8 cellular contexts compared by ENCODE assay signal in the genomic region with DNA sequence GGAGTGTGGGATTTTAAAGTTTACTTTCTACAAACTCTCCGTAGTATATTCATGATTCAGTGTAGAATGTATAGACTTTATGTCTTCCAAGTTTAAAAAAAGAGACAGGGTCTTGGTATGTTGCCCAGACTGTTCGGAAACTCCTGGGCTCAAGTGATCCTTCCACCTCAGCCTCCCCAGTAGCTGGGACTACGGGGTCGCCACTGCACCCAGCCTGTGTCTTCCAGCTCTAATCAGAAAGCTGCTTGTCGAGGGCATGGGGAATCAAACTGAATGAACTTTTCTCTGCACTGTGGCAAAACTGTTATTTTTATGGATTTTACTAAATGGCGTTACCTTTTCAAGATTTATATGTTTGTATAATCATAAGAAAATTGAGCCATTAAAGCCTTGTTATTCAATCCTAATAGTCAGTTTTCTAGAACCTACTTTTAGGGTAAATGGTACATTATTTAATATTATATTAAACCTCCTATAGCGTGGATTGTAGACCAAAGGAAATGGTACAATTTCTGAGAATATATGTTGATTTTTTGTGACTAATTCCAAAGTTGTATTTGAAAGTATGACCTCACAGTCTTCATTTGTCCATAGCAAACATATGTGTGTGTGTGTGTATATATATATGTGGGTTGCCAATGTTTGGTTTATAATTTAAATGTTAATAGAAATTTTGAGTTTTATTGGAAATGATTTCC. TPM values are rescaled to one million over a fixed set of nuclear protein-coding genes. Genes with fewer than 3 reads are reported as not detected.
DNase-seq lines count a peak whose midpoint lies in the region; ATAC-seq and TF ChIP-seq lines count a peak whose summit lies in the region.

No MANE protein-coding gene starts in this region.

- H3K36me3 ChIP-seq in BJ (ENCODE audit: control insufficient read depth, insufficient read depth, low read length) (no peaks in the 10 kb centered on the region; the same call in none of the 2 replicates), KOPT-K1 (ENCODE audit: insufficient read depth, low read length) (no peaks in the 10 kb centered on the region)

- no peaks in the 10 kb centered on the region for H3K27me3 ChIP-seq in BJ (ENCODE audit: control insufficient read depth, insufficient read depth, low read length)

- DNase-seq in BJ (ENCODE audit: low read depth) (no peak), naive B cell (no peak), kidney tubule cell (ENCODE audit: low spot score) (no peak), HCEC 1CT (no peak), dedifferentiated amniotic fluid mesenchymal stem cell (ENCODE audit: extremely low spot score) (no peak)

- ATAC-seq in naive B cell (ENCODE audit: low read depth in 2 of 2) (no peak), GM18909 (IDR thresholded peaks at IDR 0.05; ENCODE audit: poor library complexity, unreplicated experiment) (no peak)

- peak overlapping the region; percentile 86 to 95 (median 92) for H3K4me3 Mint-ChIP-seq in naive B cell

- H3K27me3 Mint-ChIP-seq in naive B cell = peaks cover 0 to 6% (median 0%) of the 10 kb centered on the region in 3 donors

- POLR2A ChIA-PET in BJ (lab: Charles Lee) = interaction anchor here (0.6 to 0.7 kb wide), 4 partner anchors 21 to 472 kb away, joined by 3 to 9 read pairs (median 4); no protein-coding TSS in a partner anchor

- no peak for TF ChIP-seq CTCF in BJ (IDR thresholded peaks at IDR 0.05; ENCODE audit: insufficient read depth, low read depth, low read length)

- CTCF ChIA-PET in BJ (lab: Yijun Ruan, JAX) = interaction anchor here (0.7 to 5.9 kb wide), 8 partner anchors 28 to 364 kb away, joined by 3 to 110 read pairs (median 4); no protein-coding TSS in a partner anchor

- peaks cover 0 to 4% (median 0%) of the 10 kb centered on the region in 7 donors for H3K9me3 Mint-ChIP-seq in naive B cell

- peak overlapping the region; percentile 92 for H3K4me3 ChIP-seq in BJ (ENCODE audit: low read depth, low read length)

- peak overlapping the region; percentile 63 to 97 (median 91) for H3K27ac Mint-ChIP-seq in naive B cell

- peak overlapping the region; percentile 77 for H3K27ac ChIP-seq in KOPT-K1 (ENCODE audit: low read depth, low read length, poor library complexity, severe bottlenecking)
- peak overlapping the region; percentile 74 for H3K27ac ChIP-seq in cingulate gyrus (ENCODE audit: low read depth, low read length)

- H3K36me3 Mint-ChIP-seq in naive B cell = no peaks in the 10 kb centered on the region

- H3K9me3 ChIP-seq in KOPT-K1 (ENCODE audit: insufficient read depth, low read length, poor library complexity, severe bottlenecking) = no peaks in the 10 kb centered on the region

- H3K4me1 Mint-ChIP-seq in naive B cell = peaks cover 22 to 34% (median 22%) of the 10 kb centered on the region in 3 donors

RNA-seq across cellular contexts. Expression of a gene that starts 1.1 kb away (rescaled TPM):
- 10.4 and 12.6 TPM in 2 replicates for polyA plus RNA-seq in BJ (2011; rRNA removed)
- 4.6 and 5.0 TPM in 2 replicates for polyA minus RNA-seq in BJ (2011; rRNA and poly(A)+ RNA removed)
- 10 to 100 TPM; 70.2 to 93.2 (median 79.6) TPM for polyA plus RNA-seq in naive B cell (ENCODE audit: low read depth in 6 of 6)

RNA-seq across cellular contexts. Expression of a gene that starts 7.4 kb away (rescaled TPM):
- 35.5 and 54.1 TPM in 2 replicates for polyA plus RNA-seq in BJ (2011; rRNA removed)
- polyA minus RNA-seq in BJ (2011; rRNA and poly(A)+ RNA removed) = 10.0 and 14.4 TPM in 2 replicates
- 10 to 100 TPM; 46.6 to 81.8 (median 71.3) TPM for polyA plus RNA-seq in naive B cell (ENCODE audit: low read depth in 6 of 6)

RNA-seq across cellular contexts. Expression of a gene that starts 23.4 kb away (rescaled TPM):
- 0.06 and 0.07 TPM in 2 replicates for polyA plus RNA-seq in BJ (2011; rRNA removed)
- not detected in 2 replicates for polyA minus RNA-seq in BJ (2011; rRNA and poly(A)+ RNA removed)
- 1 to 10 TPM in 1 of 6 donors, not detected in 5; 2.5 TPM for polyA plus RNA-seq in naive B cell (ENCODE audit: low read depth in 6 of 6)
